In genomic region chr10:125639846-125640245, GRCh38 we compare ENCODE assay signal across 26 cellular contexts. TPM values are rescaled to one million over a fixed set of nuclear protein-coding genes. Genes with fewer than 3 reads are reported as not detected.
"Had no signal": no experiment of that assay in that cellular context is flagged by ENCODE, and none has a peak within 500 bp of the region (broad histone marks: within the 10 kb centered on the region; RNA-seq: fewer than 3 reads in every experiment).

No MANE protein-coding gene starts in this region.

- H3K4me1 ChIP-seq: left ventricle myocardium inferior, sigmoid colon, spleen, upper lobe of right lung had no signal

- H3K36me3 Mint-ChIP-seq: activated naive CD8-positive, alpha-beta T cell had no signal

- H3K9me3 Mint-ChIP-seq: activated T-cell treated with anti-CD3 and anti-CD28 coated beads, Interleukin-2, amount 50 U/mL, for 4 hours; activated T-helper 2 cell treated with anti-CD3 and anti-CD28 coated beads, Interferon-gamma antibody, Interleukin-2, Interleukin-4, amounts not matched to agents 10 μg/mL and 5 μg/mL and 100 μg/mL, durations not matched to agents 14 hours and 24 hours and 36 hours; naive thymus-derived CD8-positive, alpha-beta T cell had no signal

- H3K36me3 ChIP-seq: left ventricle myocardium inferior, sigmoid colon, spleen, thoracic aorta, upper lobe of right lung, WERI-Rb-1 had no signal

- H3K27ac Mint-ChIP-seq: activated naive CD8-positive, alpha-beta T cell; activated T-helper 2 cell treated with anti-CD3 and anti-CD28 coated beads, Interferon-gamma antibody, Interleukin-2, Interleukin-4, amounts not matched to agents 10 μg/mL and 5 μg/mL and 100 μg/mL, durations not matched to agents 14 hours and 24 hours and 36 hours; naive thymus-derived CD8-positive, alpha-beta T cell had no signal

- H3K4me3 ChIP-seq: coronary artery, left ventricle myocardium inferior, sigmoid colon, spleen, thoracic aorta, upper lobe of right lung had no signal

- H3K9me3 ChIP-seq: left ventricle myocardium inferior, sigmoid colon, spleen, thoracic aorta, upper lobe of right lung had no signal

- DNase-seq: activated CD4-positive, alpha-beta T cell treated with anti-CD3 and anti-CD28 coated beads, Interleukin-2, amount 50 U/mL, for 48 hours; activated CD8-positive, alpha-beta memory T cell treated with anti-CD3 and anti-CD28 coated beads, Interleukin-2, amount 50 U/mL, for 48 hours; activated naive CD4-positive, alpha-beta T cell; activated T-cell treated with anti-CD3 and anti-CD28 coated beads, Interleukin-2, amount 50 U/mL, for 4 hours; amniotic stem cell; foreskin melanocyte; hippocampal formation; left ventricle myocardium inferior; naive thymus-derived CD8-positive, alpha-beta T cell; retina; sigmoid colon; spleen; stimulated activated CD4-positive, alpha-beta T cell treated with anti-CD3 and anti-CD28 coated beads, Interleukin-4, amount 100 ng/mL, for 1 hour; stimulated activated naive CD4-positive, alpha-beta T cell treated with Interleukin-2 at 50 U/mL for 16 hours; T-helper 1 cell; upper lobe of right lung; WERI-Rb-1 had no signal

- H3K27me3 ChIP-seq: sigmoid colon, upper lobe of right lung had no signal

- ATAC-seq: activated T-cell treated with anti-CD3 and anti-CD28 coated beads, Interleukin-2, amount 50 U/mL, for 4 hours; naive thymus-derived CD8-positive, alpha-beta T cell; upper lobe of right lung had no signal

- H3K4me3 Mint-ChIP-seq: activated naive CD8-positive, alpha-beta T cell; activated T-cell treated with anti-CD3 and anti-CD28 coated beads, Interleukin-2, amount 50 U/mL, for 4 hours; naive thymus-derived CD8-positive, alpha-beta T cell had no signal

RNA-seq across cellular contexts. Expression of gene TEX36, which starts 43.1 kb away (rescaled TPM):
- total RNA-seq: activated CD8-positive, alpha-beta memory T cell treated with anti-CD3 and anti-CD28 coated beads for 36 hours; activated T-cell treated with anti-CD3 and anti-CD28 coated beads, Interleukin-2, amount 50 U/mL, for 4 hours; activated T-helper 2 cell treated with anti-CD3 and anti-CD28 coated beads, Interferon-gamma antibody, Interleukin-2, Interleukin-4, amounts not matched to agents 10 μg/mL and 5 μg/mL and 100 μg/mL, durations not matched to agents 14 hours and 24 hours and 36 hours; bronchial epithelial cell; left ventricle myocardium inferior; lung microvascular endothelial cell; naive thymus-derived CD8-positive, alpha-beta T cell; osteoblast; posterior vena cava; sigmoid colon; spleen; thoracic aorta; upper lobe of right lung had no signal
